20 cellular contexts compared by ENCODE assay signal in genomic region chr2:234828382-234829073, GRCh38.
DNase-seq lines count a peak whose midpoint lies in the region; ATAC-seq, FAIRE-seq and TF ChIP-seq lines count a peak whose summit lies in the region.
"Had no signal": no experiment of that assay in that cellular context is flagged by ENCODE, and none has a peak within 500 bp of the region (broad histone marks: within the 10 kb centered on the region; RNA-seq: fewer than 3 reads in every experiment).

No MANE protein-coding gene starts in this region.

- H3K36me3 ChIP-seq in PC-9 (ENCODE audit: low read depth) (no peaks in the 10 kb centered on the region), mesenchymal stem cell (ENCODE audit: control insufficient read depth in 1 of 2, insufficient read depth in 2 of 2, low read depth in 1 of 2, low read length in 2 of 2) (no peaks in the 10 kb centered on the region)
- H3K36me3 ChIP-seq: HAP-1 had no signal

- H3K4me3 ChIP-seq in PC-9 (no peak overlapping the region), mesenchymal stem cell (ENCODE audit: insufficient read depth in 1 of 2, low read depth in 1 of 2, low read length in 2 of 2) (no peak overlapping the region)
- H3K4me3 ChIP-seq: HAP-1 had no signal

- TF ChIP-seq CTCF in PC-9 (conservative IDR thresholded peaks at IDR 0.05) = no peak

- H2BK12ac ChIP-seq in mesenchymal stem cell (ENCODE audit: low read length in 2 of 2) = peak overlapping the region in 1 of 2 experiments; percentile 45

- H3F3A ChIP-seq in PC-9 (ENCODE audit: insufficient read depth, low read depth) = peaks cover 30% of the 10 kb centered on the region

- CTCF ChIA-PET in PC-9 (lab: Charles Lee) = interaction anchor here (1.1 kb wide), 1 partner anchor 53 kb away, joined by 5 read pairs; no protein-coding TSS in a partner anchor

- H3K79me1 ChIP-seq in mesenchymal stem cell (replicated peaks; ENCODE audit: low read length, poor library complexity, severe bottlenecking) = peaks cover 3% of the 10 kb centered on the region

- no peak overlapping the region for H2BK120ac ChIP-seq in mesenchymal stem cell (ENCODE audit: low read depth, low read length)

- POLR2A ChIA-PET in PC-9 (lab: Charles Lee; ENCODE audit: unreplicated experiment) = interaction anchor here (0.6 to 0.8 kb wide), 5 partner anchors 77 to 1342 kb away, joined by 3 to 5 read pairs (median 5); no protein-coding TSS in a partner anchor

- BruUV-seq in PC-9 (replicated peaks; lab: Mats Ljungman, UMichigan) = no TSS peak

- intact Hi-C loops in PC-9 (cut with micrococcal nuclease; ENCODE audit: unreplicated experiment) = loop anchor here (1.0 to 10.0 kb wide), 10 partner anchors 12 to 854 kb away; partner anchors contain the start of gene SH3BP4

- no peak overlapping the region for H4K91ac ChIP-seq in mesenchymal stem cell (ENCODE audit: low read length)

- whole genome bisulfite sequencing in mesenchymal stem cell = 93% methylated on average over 10 of the region's 10 CpGs

- ATAC-seq in esophagus mucosa = no peak

- H2BK15ac ChIP-seq in mesenchymal stem cell (ENCODE audit: low read depth, poor library complexity, severe bottlenecking) = no peak overlapping the region

- H4K8ac ChIP-seq in mesenchymal stem cell (ENCODE audit: low read length) = no peak overlapping the region

- H3K18ac ChIP-seq in mesenchymal stem cell (ENCODE audit: low read depth in 1 of 2, low read length in 2 of 2) = no peak overlapping the region

- H3K9ac ChIP-seq in mesenchymal stem cell (ENCODE audit: low read length) = no peak overlapping the region
- H3K9ac ChIP-seq: KMS-11 had no signal

- H3K27ac ChIP-seq in PC-9 (peak overlapping the region; percentile 36), mesenchymal stem cell (ENCODE audit: low read length, poor library complexity, severe bottlenecking) (no peak overlapping the region)
- H3K27ac ChIP-seq: HL-60, KMS-11 had no signal

- H2AK5ac ChIP-seq in mesenchymal stem cell (ENCODE audit: low read length, severe bottlenecking) = peak overlapping the region; percentile 65

- H3K4me1 ChIP-seq in PC-9 (replicated peaks; ENCODE audit: insufficient read depth) = peaks cover 55% of the 10 kb centered on the region
- H3K4me1 ChIP-seq in mesenchymal stem cell (ENCODE audit: control insufficient read depth, insufficient read depth, low read depth, low read length) = peaks cover 12% of the 10 kb centered on the region
- H3K4me1 ChIP-seq: HAP-1 had no signal

- FAIRE-seq in urothelium cell line (lab: Jason Lieb, UNC) = no peak
- no peak for FAIRE-seq in GM19239 (lab: Jason Lieb, UNC)

- H3K4me2 ChIP-seq in PC-9 (peak overlapping the region; percentile 37), mesenchymal stem cell (ENCODE audit: low read length, poor library complexity, severe bottlenecking) (no peak overlapping the region)
- H3K4me2 ChIP-seq: KMS-11 had no signal

- DNase-seq in H4 (ENCODE audit: low spot score) (peak; percentile 42), PC-9 (peak; percentile 80 to 84), mesenchymal stem cell (no peak), urothelium cell line (ENCODE audit: low spot score) (peak; percentile 40), GM19239 (ENCODE audit: insufficient read length, low spot score) (no peak)
- DNase-seq in stimulated activated CD4-positive, alpha-beta T cell treated with anti-CD3 and anti-CD28 coated beads, Interleukin-12 subunit alpha, Interleukin-12 subunit beta, amount 100 ng/mL, for 4 hours = no peak
- DNase-seq: CD4-positive, CD25-positive, alpha-beta regulatory T cell; COR-L47; DMS 273 treated with DMSO at 0.1 percent for 48 hours; MV-4-11; NCI-H1694; NCI-H2081 treated with DMSO at 0.1 percent for 48 hours; NCI-H446 treated with DMSO at 0.1 percent for 48 hours; NCI-H526 treated with DMSO at 0.1 percent for 48 hours; Right ventricle myocardium superior; SW 1271 had no signal

- no peak overlapping the region for H3K23ac ChIP-seq in mesenchymal stem cell (ENCODE audit: low read length in 2 of 2)

- no peaks in the 10 kb centered on the region for H4K20me1 ChIP-seq in PC-9 (ENCODE audit: insufficient read depth)

- H3K9me2 ChIP-seq in PC-9 (ENCODE audit: insufficient read depth) = no peaks in the 10 kb centered on the region

- H3K9me3 ChIP-seq in PC-9 (ENCODE audit: insufficient read depth, low read depth) = no peaks in the 10 kb centered on the region
- no peaks in the 10 kb centered on the region for H3K9me3 ChIP-seq in mesenchymal stem cell (ENCODE audit: control insufficient read depth, low read length)
- H3K9me3 ChIP-seq: HAP-1 had no signal

- H3K27me3 ChIP-seq in PC-9 (ENCODE audit: insufficient read depth, low read depth) = no peaks in the 10 kb centered on the region
- H3K27me3 ChIP-seq in mesenchymal stem cell (ENCODE audit: control insufficient read depth in 1 of 2, insufficient read depth in 1 of 2, low read length in 2 of 2) = no peaks in the 10 kb centered on the region

- H3K14ac ChIP-seq in mesenchymal stem cell (ENCODE audit: low read length in 2 of 2) = no peak overlapping the region

- H3K4ac ChIP-seq in mesenchymal stem cell (ENCODE audit: low read depth in 1 of 2, low read length in 2 of 2) = no peak overlapping the region

- no peak overlapping the region for H2AFZ ChIP-seq in PC-9
- no peak overlapping the region for H2AFZ ChIP-seq in mesenchymal stem cell (ENCODE audit: low read depth, low read length)

- no peak overlapping the region for H2BK5ac ChIP-seq in mesenchymal stem cell (ENCODE audit: low read depth, low read length, poor library complexity, severe bottlenecking)

- H3K79me2 ChIP-seq in PC-9 (ENCODE audit: low read depth) = no peaks in the 10 kb centered on the region

Comparison
In these comparisons a context has a peak if more than half of its experiments do, and no peak if none do; other contexts are left out.
1. DNase-seq: peak in H4 (single experiment), PC-9 (2 of 2) and urothelium cell line (single experiment); none in mesenchymal stem cell (single experiment), GM19239 (single experiment) and stimulated activated CD4-positive, alpha-beta T cell treated with anti-CD3 and anti-CD28 coated beads, Interleukin-12 subunit alpha, Interleukin-12 subunit beta, amount 100 ng/mL, for 4 hours (single experiment).